ENCODE assay signal across 11 cellular contexts in the genomic region with DNA sequence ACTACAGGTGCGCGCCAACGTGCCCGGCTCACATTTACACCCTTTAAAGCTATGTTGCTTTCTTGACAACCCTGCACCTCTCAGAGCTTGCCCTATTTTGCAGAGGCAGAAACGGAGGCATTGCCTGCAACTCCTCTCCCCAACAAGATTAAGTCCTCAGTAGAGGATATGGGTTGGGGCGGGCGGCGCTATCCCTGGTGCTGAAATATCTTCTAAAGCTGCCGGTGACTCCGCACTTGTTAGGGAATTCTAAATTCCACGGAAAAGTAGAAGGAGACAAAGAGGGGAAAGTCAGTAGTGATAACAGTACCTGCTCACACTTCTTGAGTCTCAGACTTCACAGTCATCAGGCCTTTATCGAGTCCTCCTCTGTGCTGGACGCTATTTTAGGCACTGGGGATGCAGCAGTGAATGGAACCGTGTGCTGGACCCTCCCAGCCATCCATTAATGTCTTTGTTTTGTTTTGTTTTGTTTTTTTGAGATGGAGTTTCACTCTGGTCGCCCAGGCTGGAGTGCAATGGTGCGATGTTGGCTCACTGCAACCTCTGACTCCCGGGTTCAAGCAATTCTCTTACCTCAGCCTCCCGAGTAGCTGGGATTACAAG. TPM values are rescaled to one million over a fixed set of nuclear protein-coding genes. Genes with fewer than 3 reads are reported as not detected.
A peak's percentile ranks its signal among the peaks of the same experiment; 100 is the strongest.
DNase-seq lines count a peak whose midpoint lies in the region; FAIRE-seq and TF ChIP-seq lines count a peak whose summit lies in the region.
"Had no signal": no experiment of that assay in that cellular context is flagged by ENCODE, and none has a peak within 500 bp of the region (broad histone marks: within the 10 kb centered on the region; RNA-seq: fewer than 3 reads in every experiment).

No MANE protein-coding gene starts in this region.

- no peak overlapping the region for H3K18ac ChIP-seq in neuronal stem cell (ENCODE audit: low read length)

- H2BK5ac ChIP-seq in neuronal stem cell (ENCODE audit: low read length), result no peak overlapping the region

- no peak overlapping the region for H3K4me3 ChIP-seq in neuronal stem cell (ENCODE audit: low read length in 2 of 2)
- no peak overlapping the region for H3K4me3 ChIP-seq in lower leg skin (ENCODE audit: low read depth, poor library complexity, severe bottlenecking)
- H3K4me3 ChIP-seq: skin epidermis had no signal

- no peak for FAIRE-seq in H54 (lab: Jason Lieb, UNC)

- TF ChIP-seq POLR2A in H54 (IDR thresholded peaks at IDR 0.05; ENCODE audit: low read depth, low read length), result no peak
- no peak for TF ChIP-seq POLR2A in lower leg skin (IDR thresholded peaks at IDR 0.05)

- H3K36me3 Mint-ChIP-seq in activated T-helper 2 cell treated with anti-CD3 and anti-CD28 coated beads, Interferon-gamma antibody, Interleukin-2, Interleukin-4, amounts not matched to agents 10 μg/mL and 5 μg/mL and 100 μg/mL, durations not matched to agents 14 hours and 24 hours and 36 hours (ENCODE audit: low read depth), result no peaks in the 10 kb centered on the region

- DNase-seq in H54 (ENCODE audit: insufficient read length, low spot score) (peak; percentile 54), OCI-M1 (lab: John Stamatoyannopoulos, UW) (peak; percentile 57), dedifferentiated amniotic fluid mesenchymal stem cell (ENCODE audit: extremely low spot score) (peak; percentile 43), neuronal stem cell (ENCODE audit: low spot score) (peak; percentile 67), ureter (ENCODE audit: low spot score) (no peak), lower leg skin (ENCODE audit: low spot score in 2 of 2) (no peak)
- no peak for DNase-seq in activated T-helper 2 cell treated with anti-CD3 and anti-CD28 coated beads, Interferon-gamma antibody, Interleukin-2, Interleukin-4, amounts not matched to agents 10 μg/mL and 5 μg/mL and 100 μg/mL, durations not matched to agents 14 hours and 24 hours and 36 hours (ENCODE audit: low spot score)
- no peak for DNase-seq in stimulated activated CD4-positive, alpha-beta T cell treated with anti-CD3 and anti-CD28 coated beads, Interleukin-4, amount 100 ng/mL, for 4 hours
- DNase-seq: NCI-H1417 had no signal

- no peak overlapping the region for H3K4me2 ChIP-seq in neuronal stem cell (ENCODE audit: insufficient read depth, low read length, poor library complexity, severe bottlenecking)

- no peak overlapping the region for H4K8ac ChIP-seq in neuronal stem cell (ENCODE audit: low read depth, low read length)

- H3K9me3 Mint-ChIP-seq in activated T-helper 2 cell treated with anti-CD3 and anti-CD28 coated beads, Interferon-gamma antibody, Interleukin-2, Interleukin-4, amounts not matched to agents 10 μg/mL and 5 μg/mL and 100 μg/mL, durations not matched to agents 14 hours and 24 hours and 36 hours, result no peaks in the 10 kb centered on the region
- H3K9me3 Mint-ChIP-seq: T-helper 1 cell treated with Interleukin-12 subunit alpha and Interleukin-12 subunit beta and Interleukin-4 antibody, amounts not matched to agents 30 μg/mL and 1 μg/mL, for 36 hours had no signal

- WGBS in neuronal stem cell (ENCODE audit: extremely low coverage in 2 of 2, insufficient read length in 2 of 2, insufficient replicate concordance in 1 of 2), 2 donors, result no CpG with 5 or more reads among the region's 18 CpGs
- 24 to 38% methylated on average over 18 of the region's 18 CpGs for WGBS in lower leg skin, 2 donors

- H3K9me3 ChIP-seq in neuronal stem cell (replicated peaks in 1 of 2; ENCODE audit: control insufficient read depth in 2 of 2, insufficient read depth in 1 of 2, low read depth in 1 of 2, low read length in 2 of 2), result no peaks in the 10 kb centered on the region

- no peak overlapping the region for H2AK5ac ChIP-seq in neuronal stem cell (ENCODE audit: low read depth, low read length)

- peaks cover 0 to 2% of the 10 kb centered on the region in 2 donors for H3K4me1 ChIP-seq in neuronal stem cell (ENCODE audit: control insufficient read depth in 2 of 2, insufficient read depth in 1 of 2, low read depth in 1 of 2, low read length in 2 of 2)

- H3K4me1 Mint-ChIP-seq in activated T-helper 2 cell treated with anti-CD3 and anti-CD28 coated beads, Interferon-gamma antibody, Interleukin-2, Interleukin-4, amounts not matched to agents 10 μg/mL and 5 μg/mL and 100 μg/mL, durations not matched to agents 14 hours and 24 hours and 36 hours (ENCODE audit: low read depth), result no peaks in the 10 kb centered on the region

- H4K91ac ChIP-seq in neuronal stem cell (ENCODE audit: low read depth, low read length, poor library complexity), result no peak overlapping the region

- H2BK15ac ChIP-seq in neuronal stem cell (ENCODE audit: low read length), result no peak overlapping the region

- H3K36me3 ChIP-seq in neuronal stem cell (replicated peaks in 1 of 2; ENCODE audit: control insufficient read depth in 2 of 2, insufficient read depth in 2 of 2, low read length in 2 of 2), result no peaks in the 10 kb centered on the region

- no peak overlapping the region for H3K9ac ChIP-seq in neuronal stem cell (ENCODE audit: low read depth, low read length, poor library complexity)

- intact Hi-C loops in activated T-helper 2 cell treated with anti-CD3 and anti-CD28 coated beads, Interferon-gamma antibody, Interleukin-2, Interleukin-4, amounts not matched to agents 10 μg/mL and 5 μg/mL and 100 μg/mL, durations not matched to agents 14 hours and 24 hours and 36 hours (cut with micrococcal nuclease), result no loop called here
- intact Hi-C loops in lower leg skin (cut with DNase I; ENCODE audit: low total_unique reads), result no loop called here

- no peak overlapping the region for H2AFZ ChIP-seq in neuronal stem cell (ENCODE audit: low read length)

- H3K27ac ChIP-seq in neuronal stem cell (replicated peaks; ENCODE audit: low read length), result no peak overlapping the region
- H3K27ac ChIP-seq: skin epidermis had no signal

- no peaks in the 10 kb centered on the region for H3K27me3 Mint-ChIP-seq in activated T-helper 2 cell treated with anti-CD3 and anti-CD28 coated beads, Interferon-gamma antibody, Interleukin-2, Interleukin-4, amounts not matched to agents 10 μg/mL and 5 μg/mL and 100 μg/mL, durations not matched to agents 14 hours and 24 hours and 36 hours (ENCODE audit: low read depth)

- H2BK120ac ChIP-seq in neuronal stem cell (ENCODE audit: low read depth, low read length), result no peak overlapping the region

- no peaks in the 10 kb centered on the region for H3K27me3 ChIP-seq in neuronal stem cell (ENCODE audit: control insufficient read depth in 3 of 3, insufficient read depth in 3 of 3, low read depth in 1 of 3, low read length in 3 of 3)

- no peak overlapping the region for H3K4ac ChIP-seq in neuronal stem cell (ENCODE audit: low read length)

- H3K27ac Mint-ChIP-seq in activated T-helper 2 cell treated with anti-CD3 and anti-CD28 coated beads, Interferon-gamma antibody, Interleukin-2, Interleukin-4, amounts not matched to agents 10 μg/mL and 5 μg/mL and 100 μg/mL, durations not matched to agents 14 hours and 24 hours and 36 hours, result no peak overlapping the region
- H3K27ac Mint-ChIP-seq: T-helper 1 cell treated with Interleukin-12 subunit alpha and Interleukin-12 subunit beta and Interleukin-4 antibody, amounts not matched to agents 30 μg/mL and 1 μg/mL, for 36 hours had no signal

- no peak overlapping the region for H3K14ac ChIP-seq in neuronal stem cell (ENCODE audit: low read length)

- no peak overlapping the region for H3K4me3 Mint-ChIP-seq in activated T-helper 2 cell treated with anti-CD3 and anti-CD28 coated beads, Interferon-gamma antibody, Interleukin-2, Interleukin-4, amounts not matched to agents 10 μg/mL and 5 μg/mL and 100 μg/mL, durations not matched to agents 14 hours and 24 hours and 36 hours (ENCODE audit: low read depth)
- H3K4me3 Mint-ChIP-seq: T-helper 1 cell treated with Interleukin-12 subunit alpha and Interleukin-12 subunit beta and Interleukin-4 antibody, amounts not matched to agents 30 μg/mL and 1 μg/mL, for 36 hours had no signal

- H3K79me1 ChIP-seq in neuronal stem cell (ENCODE audit: low read depth, low read length), result peaks cover 2% of the 10 kb centered on the region

- no peak for TF ChIP-seq CTCF in lower leg skin (IDR thresholded peaks at IDR 0.05)

- no peak overlapping the region for H2BK12ac ChIP-seq in neuronal stem cell (ENCODE audit: low read length)

- no peak overlapping the region for H3K23ac ChIP-seq in neuronal stem cell (ENCODE audit: low read depth, low read length, poor library complexity)

RNA-seq across cellular contexts. Expression of gene SLC5A5, which starts 18.0 kb away (rescaled TPM):
- polyA plus RNA-seq in neuronal stem cell (2013, experiment 1 of 2), result 0.08 TPM
- polyA plus RNA-seq in neuronal stem cell (2013, experiment 2 of 2), result 0.19 TPM
- 0.69 and 0.75 TPM in 2 replicates for total RNA-seq in activated T-helper 2 cell treated with anti-CD3 and anti-CD28 coated beads, Interferon-gamma antibody, Interleukin-2, Interleukin-4, amounts not matched to agents 10 μg/mL and 5 μg/mL and 100 μg/mL, durations not matched to agents 14 hours and 24 hours and 36 hours
- total RNA-seq in ureter (0.13 TPM), lower leg skin (not detected)

RNA-seq across cellular contexts. Expression of gene RPL18A, which starts 30.0 kb away (rescaled TPM):
- polyA plus RNA-seq in neuronal stem cell (2013, experiment 1 of 2), result 3,857 TPM
- polyA plus RNA-seq in neuronal stem cell (2013, experiment 2 of 2), result 3,701 TPM
- 2,784 and 2,842 TPM in 2 replicates for total RNA-seq in activated T-helper 2 cell treated with anti-CD3 and anti-CD28 coated beads, Interferon-gamma antibody, Interleukin-2, Interleukin-4, amounts not matched to agents 10 μg/mL and 5 μg/mL and 100 μg/mL, durations not matched to agents 14 hours and 24 hours and 36 hours
- total RNA-seq in ureter, result 2,079 TPM
- 1,000 to 10,000 TPM; 2,094 to 3,301 (median 2,396) TPM for total RNA-seq in lower leg skin

RNA-seq across cellular contexts. Expression of gene JAK3, which starts 41.9 kb away (rescaled TPM):
- 3.2 TPM for polyA plus RNA-seq in neuronal stem cell (2013, experiment 1 of 2)
- 3.3 TPM for polyA plus RNA-seq in neuronal stem cell (2013, experiment 2 of 2)
- total RNA-seq in activated T-helper 2 cell treated with anti-CD3 and anti-CD28 coated beads, Interferon-gamma antibody, Interleukin-2, Interleukin-4, amounts not matched to agents 10 μg/mL and 5 μg/mL and 100 μg/mL, durations not matched to agents 14 hours and 24 hours and 36 hours, result 212 and 221 TPM in 2 replicates
- total RNA-seq in ureter (16.8 TPM), lower leg skin (1 to 10 TPM; 2.1 to 4.0 (median 3.7) TPM)

RNA-seq across cellular contexts. Expression of gene CCDC124, which starts 43.1 kb away (rescaled TPM):
- polyA plus RNA-seq in neuronal stem cell (2013, experiment 1 of 2), result 88.1 TPM
- polyA plus RNA-seq in neuronal stem cell (2013, experiment 2 of 2), result 85.6 TPM
- total RNA-seq in activated T-helper 2 cell treated with anti-CD3 and anti-CD28 coated beads, Interferon-gamma antibody, Interleukin-2, Interleukin-4, amounts not matched to agents 10 μg/mL and 5 μg/mL and 100 μg/mL, durations not matched to agents 14 hours and 24 hours and 36 hours, result 116 and 123 TPM in 2 replicates
- total RNA-seq in ureter, result 43.6 TPM
- total RNA-seq in lower leg skin, result 10 to 100 TPM; 32.6 to 91.9 (median 47.4) TPM

Comparison
In these comparisons a context has a peak if more than half of its experiments do, and no peak if none do; other contexts are left out.
1. DNase-seq: peak in H54 (single experiment), OCI-M1 (single experiment), dedifferentiated amniotic fluid mesenchymal stem cell (single experiment) and neuronal stem cell (single experiment); none in activated T-helper 2 cell treated with anti-CD3 and anti-CD28 coated beads, Interferon-gamma antibody, Interleukin-2, Interleukin-4, amounts not matched to agents 10 μg/mL and 5 μg/mL and 100 μg/mL, durations not matched to agents 14 hours and 24 hours and 36 hours (single experiment), stimulated activated CD4-positive, alpha-beta T cell treated with anti-CD3 and anti-CD28 coated beads, Interleukin-4, amount 100 ng/mL, for 4 hours (0 of 2), ureter (single experiment) and lower leg skin (0 of 2).
2. RNA of gene JAK3, which starts 41.9 kb away (total RNA-seq): 212 to 221 TPM in activated T-helper 2 cell treated with anti-CD3 and anti-CD28 coated beads, Interferon-gamma antibody, Interleukin-2, Interleukin-4, amounts not matched to agents 10 μg/mL and 5 μg/mL and 100 μg/mL, durations not matched to agents 14 hours and 24 hours and 36 hours; 16.8 TPM in ureter (single experiment) and 2.1 to 4.0 TPM in lower leg skin; every median in the first group is over 10 times any median in the second.